ENCODE assay signal across 14 cellular contexts in genomic region chr2:232203166-232203891, GRCh38.
"Had no signal": no experiment of that assay in that cellular context is flagged by ENCODE, and none has a peak within 500 bp of the region (broad histone marks: within the 10 kb centered on the region; RNA-seq: fewer than 3 reads in every experiment).

No MANE protein-coding gene starts in this region.

- H3K27me3 ChIP-seq: adrenal gland had no signal

- H3K9me3 ChIP-seq: adrenal gland had no signal

- ATAC-seq: naive thymus-derived CD4-positive, alpha-beta T cell; WTC11 had no signal

- H3K4me3 ChIP-seq: adrenal gland, skin epidermis had no signal

- H3K36me3 ChIP-seq: adrenal gland had no signal

- DNase-seq: activated CD4-positive, alpha-beta memory T cell treated with anti-CD3 and anti-CD28 coated beads, Interleukin-2, amount 10 ng/mL, durations not matched to agents 7 days and 5 days; activated CD4-positive, alpha-beta T cell treated with anti-CD3 and anti-CD28 coated beads for 4 hours; activated effector memory CD4-positive, alpha-beta T cell treated with Interleukin-2 at 50 U/mL for 16 hours; activated naive CD4-positive, alpha-beta T cell treated with anti-CD3 and anti-CD28 coated beads, Interleukin-2, amount 50 U/mL, for 16 hours; activated T-cell treated with anti-CD3 and anti-CD28 coated beads, Interleukin-2, amount 50 U/mL, for 24 hours; adrenal gland; cortex of kidney; effector CD4-positive, alpha-beta T cell; naive thymus-derived CD4-positive, alpha-beta T cell; posterior cingulate gyrus; stimulated activated CD4-positive, alpha-beta T cell treated with anti-CD3 and anti-CD28 coated beads, Interleukin-4, amount 100 ng/mL, for 24 hours; stimulated activated naive CD4-positive, alpha-beta T cell had no signal
